ENCODE assay signal across 11 cellular contexts in the genomic region with DNA sequence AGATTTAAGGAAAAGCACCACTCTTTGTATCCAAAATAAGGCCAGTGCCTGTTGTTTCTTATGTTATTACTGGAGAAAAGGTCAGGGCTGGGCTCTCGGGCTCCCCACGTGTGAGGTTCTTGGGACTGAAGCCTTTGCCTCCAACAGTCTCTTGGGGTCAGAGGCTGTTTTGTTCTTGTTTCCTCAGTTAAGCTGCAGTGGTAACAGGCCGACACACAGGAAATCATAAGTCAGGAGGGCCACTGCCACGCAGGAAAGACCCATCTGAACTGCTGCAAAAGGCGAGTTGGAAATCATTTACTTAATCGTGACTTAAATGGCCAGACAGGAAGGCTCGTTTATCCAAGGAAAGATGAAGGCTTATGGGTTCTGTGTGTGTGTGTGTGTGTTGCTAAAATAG. TPM values are rescaled to one million over a fixed set of nuclear protein-coding genes. Genes with fewer than 3 reads are reported as not detected.
DNase-seq lines count a peak whose midpoint lies in the region; ATAC-seq, FAIRE-seq and TF ChIP-seq lines count a peak whose summit lies in the region.
"Had no signal": no experiment of that assay in that cellular context is flagged by ENCODE, and none has a peak within 500 bp of the region (broad histone marks: within the 10 kb centered on the region; RNA-seq: fewer than 3 reads in every experiment).

No MANE protein-coding gene starts in this region.

- H2BK120ac ChIP-seq in trophoblast cell (ENCODE audit: insufficient read depth, low read length, poor library complexity) = no peak overlapping the region

- H3K79me1 ChIP-seq in trophoblast cell (ENCODE audit: low read length) = no peaks in the 10 kb centered on the region

- H3K27me3 ChIP-seq in GM12878 (replicated peaks in 1 of 2; ENCODE audit: control insufficient read depth in 2 of 2, insufficient read depth in 2 of 2, low read length in 1 of 2) = no peaks in the 10 kb centered on the region
- H3K27me3 ChIP-seq in trophoblast cell (ENCODE audit: insufficient read depth, low read length) = no peaks in the 10 kb centered on the region

- DNase-seq in GM12891 (ENCODE audit: insufficient read length, low spot score) = no peak
- peak; percentile 33 for DNase-seq in GM12878 (ENCODE audit: low read depth, low spot score)
- DNase-seq in natural killer cell = no peak
- no peak for DNase-seq in trophoblast cell
- DNase-seq in NCI-H2029 treated with DMSO at 0.1 percent for 48 hours (lab: John Stamatoyannopoulos, UW) = no peak
- DNase-seq: activated CD8-positive, alpha-beta memory T cell treated with anti-CD3 and anti-CD28 coated beads, Interleukin-2, amount 50 U/mL, for 4 hours; GOT3 had no signal

- H3K27ac ChIP-seq in GM12878 (ENCODE audit: control insufficient read depth, insufficient read depth) = peak overlapping the region; percentile 75
- H3K27ac ChIP-seq in trophoblast cell (ENCODE audit: low read depth, low read length) = no peak overlapping the region

- no peak for TF ChIP-seq EP300 in GM12878 (IDR thresholded peaks at IDR 0.05; ENCODE audit: borderline replicate concordance in 1 of 2, control insufficient read depth in 1 of 2, low read depth in 2 of 2, low read length in 2 of 2)

- H4K12ac ChIP-seq in trophoblast cell (ENCODE audit: low read depth, low read length) = no peak overlapping the region

- H3K4me2 ChIP-seq in GM12878 (ENCODE audit: control insufficient read depth, insufficient read depth) (peak overlapping the region; percentile 56; the same call in 1 of the 2 replicates), trophoblast cell (ENCODE audit: low read length) (no peak overlapping the region)

- peak overlapping the region; percentile 59 for H3K4me3 Mint-ChIP-seq in natural killer cell

- H2AFZ ChIP-seq in GM12878 (ENCODE audit: control insufficient read depth, low read depth, low read length) (peak overlapping the region; percentile 61), trophoblast cell (ENCODE audit: insufficient read depth, low read length, poor library complexity) (no peak overlapping the region)

- TF ChIP-seq POLR2A in GM12891 (IDR thresholded peaks at IDR 0.05; ENCODE audit: low read depth, low read length) = no peak
- no peak for TF ChIP-seq POLR2A in GM12878 (IDR thresholded peaks at IDR 0.05; ENCODE audit: low read depth, low read length)

- no peak overlapping the region for H3K23ac ChIP-seq in trophoblast cell (ENCODE audit: low read length)

- no peak overlapping the region for H3K18ac ChIP-seq in trophoblast cell (ENCODE audit: low read length)

- intact Hi-C loops in GM12878 (cut with micrococcal nuclease; ENCODE audit: unreplicated experiment) = loop anchor here (2.0 kb wide), 3 partner anchors 40 to 76 kb away; no protein-coding TSS in a partner anchor
- intact Hi-C loops in natural killer cell (cut with micrococcal nuclease) = loop anchor here (5.0 to 10.0 kb wide), 2 partner anchors 56 to 298 kb away; a partner anchor contains a TSS

- RAD21 ChIA-PET in GM12878 (lab: Charles Lee; ENCODE audit: unreplicated experiment) = interaction anchor here (0.6 to 11.8 kb wide), 14 partner anchors 38 to 203 kb away, joined by 3 to 281 read pairs (median 4); a partner anchor contains a TSS

- in situ Hi-C loops in GM12878 (cut with MboI) = no loop called here

- no peak overlapping the region for H2BK5ac ChIP-seq in trophoblast cell (ENCODE audit: low read depth, low read length, poor library complexity)

- SMC1A ChIA-PET in GM12878 (lab: Charles Lee; ENCODE audit: uncharacterized antibody, unreplicated experiment) = interaction anchor here (1.0 to 12.1 kb wide), 13 partner anchors 10 to 152 kb away, joined by 3 to 362 read pairs (median 7); a partner anchor contains a TSS

- H3K9me3 Mint-ChIP-seq in natural killer cell = no peaks in the 10 kb centered on the region

- 0 out of 2 replicates have a peak, but pooled peaks have one; percentile 4 for TF ChIP-seq RAD21 in GM12878 (IDR thresholded peaks at IDR 0.05; ENCODE audit: insufficient read depth, low read depth, low read length)

- H3K9ac ChIP-seq in GM12878 (ENCODE audit: control insufficient read depth, insufficient read depth, low read length) = no peak overlapping the region
- no peak overlapping the region for H3K9ac ChIP-seq in trophoblast cell (ENCODE audit: low read length)

- no peak overlapping the region for H3K4me3 ChIP-seq in GM12878
- no peak overlapping the region for H3K4me3 ChIP-seq in trophoblast cell (ENCODE audit: low read depth, low read length)

- CTCF ChIA-PET in GM12878 (lab: Yijun Ruan, JAX) = interaction anchor here (0.8 to 12.0 kb wide), 9 partner anchors 9 to 156 kb away, joined by 3 to 496 read pairs (median 6); no protein-coding TSS in a partner anchor

- no peaks in the 10 kb centered on the region for H4K20me1 ChIP-seq in GM12878 (ENCODE audit: control insufficient read depth, insufficient read depth)

- POLR2A ChIA-PET in GM12878 (lab: Charles Lee) = interaction anchor here (0.5 to 1.4 kb wide), 6 partner anchors 77 to 297 kb away, joined by 3 to 7 read pairs (median 3); no protein-coding TSS in a partner anchor

- H3K4me1 ChIP-seq in GM12878 (ENCODE audit: control insufficient read depth, insufficient read depth, low read length) (peaks cover 31% of the 10 kb centered on the region), trophoblast cell (ENCODE audit: control insufficient read depth in 1 of 2, insufficient read depth in 2 of 2, low read length in 2 of 2) (no peaks in the 10 kb centered on the region)

- peak overlapping the region; percentile 85 to 87 for H3K27ac Mint-ChIP-seq in natural killer cell

- WGBS in GM12878 (ENCODE audit: insufficient coverage, insufficient replicate concordance, low lambda C conversion rate, missing lambda C conversion rate) = 6% methylated on average over 7 of the region's 7 CpGs
- no CpG with 5 or more reads among the region's 7 CpGs for WGBS in trophoblast cell (ENCODE audit: extremely low coverage, insufficient coverage, insufficient read length)

- no peak overlapping the region for H4K91ac ChIP-seq in trophoblast cell (ENCODE audit: low read depth, low read length)

- ATAC-seq in HG03460 (IDR thresholded peaks at IDR 0.05; ENCODE audit: unreplicated experiment) (peak; percentile 36), GM12878 (peak; percentile 53), natural killer cell (peak; percentile 45 to 64 (median 64)), GM18873 (IDR thresholded peaks at IDR 0.05; ENCODE audit: low FRiP score, unreplicated experiment) (no peak)

- H3K79me2 ChIP-seq in GM12878 (ENCODE audit: control insufficient read depth, insufficient read depth, low read length) = no peaks in the 10 kb centered on the region
- no peaks in the 10 kb centered on the region for H3K79me2 ChIP-seq in trophoblast cell (ENCODE audit: control insufficient read depth, insufficient read depth, low read length, poor library complexity)

- H2BK12ac ChIP-seq in trophoblast cell (ENCODE audit: low read length) = no peak overlapping the region

- no peaks in the 10 kb centered on the region for H3K9me3 ChIP-seq in GM12878 (replicated peaks; ENCODE audit: control insufficient read depth, insufficient read depth, low read length)
- H3K9me3 ChIP-seq in trophoblast cell (ENCODE audit: insufficient read depth, low read depth, low read length) = peaks cover 4% of the 10 kb centered on the region

- FAIRE-seq in GM12891 (lab: Jason Lieb, UNC) = peak; percentile 31
- FAIRE-seq in GM12878 (lab: Jason Lieb, UNC) = no peak
- FAIRE-seq: bronchial epithelial cell had no signal

- H3K36me3 Mint-ChIP-seq in natural killer cell = no peaks in the 10 kb centered on the region

- H3K36me3 ChIP-seq in GM12878 (ENCODE audit: control insufficient read depth in 2 of 2, insufficient read depth in 2 of 2, low read length in 1 of 2) (no peaks in the 10 kb centered on the region), trophoblast cell (ENCODE audit: control insufficient read depth in 1 of 2, insufficient read depth in 2 of 2, low read length in 2 of 2) (no peaks in the 10 kb centered on the region)

- no peak for TF ChIP-seq CTCF in GM12878 (IDR thresholded peaks at IDR 0.05 in 2 of 3, conservative IDR thresholded peaks at IDR 0.05 in 1 of 3; ENCODE audit: control insufficient read depth in 2 of 3, extremely low read depth in 1 of 3, insufficient read depth in 1 of 3, low read depth in 3 of 3, low read length in 3 of 3)
- no peak for TF ChIP-seq CTCF in natural killer cell (IDR thresholded peaks at IDR 0.05)

- no TSS peak for BruUV-seq in GM12878 (replicated peaks; lab: Mats Ljungman, UMichigan)

- H3K27me3 Mint-ChIP-seq in natural killer cell (ENCODE audit: low read depth in 2 of 2) = peaks cover 0 to 3% of the 10 kb centered on the region in 2 donors

- peaks cover 46 to 48% of the 10 kb centered on the region in 2 donors for H3K4me1 Mint-ChIP-seq in natural killer cell

- H3K14ac ChIP-seq in trophoblast cell (ENCODE audit: low read length) = no peak overlapping the region

- no peak overlapping the region for H3K4ac ChIP-seq in trophoblast cell (ENCODE audit: low read depth, low read length)

- H4K8ac ChIP-seq in trophoblast cell (ENCODE audit: low read depth, low read length) = no peak overlapping the region

- H2AK5ac ChIP-seq in trophoblast cell (ENCODE audit: low read length) = no peak overlapping the region

RNA-seq across cellular contexts. Expression of a gene that starts 30.3 kb away (rescaled TPM):
- not detected for polyA plus RNA-seq in GM12891 (2012; ENCODE audit: low read depth, missing spikeins)
- total RNA-seq in GM12878 (2013; cell fraction: nucleolus; rRNA removed) = 1.3 TPM in 1 of 2 replicates, not detected in the other
- not detected in 2 replicates for total RNA-seq in GM12878 (2014; rRNA removed)
- not detected in 2 replicates for total RNA-seq in GM12878 (2014; rRNA removed; fragmentation: Illumina TruSeq; extraction: Trizol)
- not detected in 2 replicates for total RNA-seq in GM12878 (2021)
- polyA plus RNA-seq in GM12878 (2011; ENCODE audit: low read depth) = not detected
- not detected in 2 replicates for polyA plus RNA-seq in GM12878 (2011; rRNA removed)
- not detected in 2 replicates for polyA plus RNA-seq in GM12878 (2011; cell fraction: cytosol; rRNA removed)
- polyA plus RNA-seq in GM12878 (2011; cell fraction: nucleus; rRNA removed) = 0.26 and 0.60 TPM in 2 replicates
- polyA plus RNA-seq in GM12878 (2012) = 0.17 TPM in 1 of 2 replicates, not detected in the other
- polyA plus RNA-seq in GM12878 (2014; fragmentation: Illumina TruSeq; extraction: Trizol) = 0.41 TPM in 1 of 2 replicates, not detected in the other
- polyA plus RNA-seq in GM12878 (2014; fragmentation: Nextera tagmentation; extraction: Ambion mirVana) = not detected
- 0.54 TPM in 1 of 2 replicates, not detected in the other for polyA plus RNA-seq in GM12878 (2014; rRNA removed)
- polyA plus RNA-seq in GM12878 (2016; fragmentation: Nextera tagmentation; extraction: Ambion mirVana) = not detected
- not detected in 2 replicates for polyA minus RNA-seq in GM12878 (2011; rRNA and poly(A)+ RNA removed)
- polyA minus RNA-seq in GM12878 (2011; cell fraction: cytosol; rRNA and poly(A)+ RNA removed) = not detected in 2 replicates
- polyA minus RNA-seq in GM12878 (2011; cell fraction: nucleus; rRNA and poly(A)+ RNA removed) = not detected in 2 replicates
- not detected for total RNA-seq in natural killer cell
- 0.07 TPM in 1 of 2 replicates, not detected in the other for polyA plus RNA-seq in trophoblast cell (2013)
- total RNA-seq: bronchial epithelial cell; T-helper 2 cell treated with Interferon-gamma antibody and Interleukin-4, amounts not matched to agents 100 ng/mL and 5 ng/mL, for 36 hours had no signal

RNA-seq across cellular contexts. Expression of a gene that starts 44.1 kb away (rescaled TPM):
- 0.22 TPM for polyA plus RNA-seq in GM12891 (2012; ENCODE audit: low read depth, missing spikeins)
- 3.2 and 7.2 TPM in 2 replicates for total RNA-seq in GM12878 (2013; cell fraction: nucleolus; rRNA removed)
- total RNA-seq in GM12878 (2014; rRNA removed) = 0.93 and 1.4 TPM in 2 replicates
- total RNA-seq in GM12878 (2014; rRNA removed; fragmentation: Illumina TruSeq; extraction: Trizol) = 0.88 and 1.0 TPM in 2 replicates
- total RNA-seq in GM12878 (2021) = 0.64 and 0.72 TPM in 2 replicates
- polyA plus RNA-seq in GM12878 (2011; ENCODE audit: low read depth) = 1.4 TPM
- 0.30 and 0.35 TPM in 2 replicates for polyA plus RNA-seq in GM12878 (2011; rRNA removed)
- 0.15 and 0.17 TPM in 2 replicates for polyA plus RNA-seq in GM12878 (2011; cell fraction: cytosol; rRNA removed)
- polyA plus RNA-seq in GM12878 (2011; cell fraction: nucleus; rRNA removed) = 0.10 and 0.43 TPM in 2 replicates
- 1.5 and 2.0 TPM in 2 replicates for polyA plus RNA-seq in GM12878 (2012)
- polyA plus RNA-seq in GM12878 (2014; fragmentation: Illumina TruSeq; extraction: Trizol) = 1.3 and 1.4 TPM in 2 replicates
- 1 to 10 TPM in 1 of 2 experiments, under 1 TPM in 1; 0.57 to 1.6 TPM for polyA plus RNA-seq in GM12878 (2014; fragmentation: Nextera tagmentation; extraction: Ambion mirVana)
- 0.88 and 1.2 TPM in 2 replicates for polyA plus RNA-seq in GM12878 (2014; rRNA removed)
- polyA plus RNA-seq in GM12878 (2016; fragmentation: Nextera tagmentation; extraction: Ambion mirVana) = under 1 TPM; 0.20 to 0.32 TPM
- polyA minus RNA-seq in GM12878 (2011; rRNA and poly(A)+ RNA removed) = 0.93 TPM in 1 of 2 replicates, not detected in the other
- polyA minus RNA-seq in GM12878 (2011; cell fraction: cytosol; rRNA and poly(A)+ RNA removed) = not detected in 2 replicates
- polyA minus RNA-seq in GM12878 (2011; cell fraction: nucleus; rRNA and poly(A)+ RNA removed) = 0.36 TPM in 1 of 2 replicates, not detected in the other
- 100 to 1,000 TPM in 2 of 3 donors, 10 to 100 TPM in 1; 92.6 to 250 (median 110) TPM for total RNA-seq in natural killer cell
- not detected in 2 replicates for polyA plus RNA-seq in trophoblast cell (2013)
- total RNA-seq: T-helper 2 cell treated with Interferon-gamma antibody and Interleukin-4, amounts not matched to agents 100 ng/mL and 5 ng/mL, for 36 hours had no signal

Comparison
In these comparisons a context has a peak if more than half of its experiments do, and no peak if none do; other contexts are left out.
1. RNA of a gene that starts 44.1 kb away (total RNA-seq): 92.6 to 250 TPM in natural killer cell; 0.64 to 7.2 TPM in GM12878; every median in the first group is over 10 times any median in the second.